In the genomic region with DNA sequence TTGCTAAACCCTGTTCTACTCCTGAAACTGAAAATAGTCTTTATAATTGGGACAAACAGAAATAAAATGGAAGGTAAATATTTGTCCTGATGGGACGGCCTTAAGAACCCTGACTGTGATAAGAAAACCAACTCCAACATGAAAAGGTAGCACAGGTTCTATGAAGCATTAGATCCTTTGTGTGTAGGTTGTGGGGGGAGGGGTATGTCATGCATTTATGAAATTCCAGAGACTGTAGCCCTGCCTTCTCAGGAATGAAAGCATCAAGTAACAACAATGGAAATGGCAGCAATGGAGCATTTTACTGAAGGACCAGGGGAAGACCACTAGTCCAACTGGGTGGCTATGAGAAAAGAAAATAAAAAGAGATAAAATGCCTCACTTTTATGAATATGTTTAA, we compare ENCODE assay signal across 24 cellular contexts. TPM values are rescaled to one million over a fixed set of nuclear protein-coding genes. Genes with fewer than 3 reads are reported as not detected.
"Had no signal": no experiment of that assay in that cellular context is flagged by ENCODE, and none has a peak within 500 bp of the region (broad histone marks: within the 10 kb centered on the region; RNA-seq: fewer than 3 reads in every experiment).

No MANE protein-coding gene starts in this region.

- H3K4me1 ChIP-seq: breast epithelium, colonic mucosa, vagina had no signal

- H3K36me3 ChIP-seq: breast epithelium, colonic mucosa, vagina had no signal

- DNase-seq: activated B cell treated with CpG ODN at 0.5 μM for 24 hours; activated CD4-positive, alpha-beta T cell treated with anti-CD3 and anti-CD28 coated beads for 36 hours; activated CD4-positive, alpha-beta T cell treated with anti-CD3 and anti-CD28 coated beads, Interleukin-2, amount 50 U/mL, for 4 hours; activated CD8-positive, alpha-beta memory T cell treated with anti-CD3 and anti-CD28 coated beads, Interleukin-2, amount 50 U/mL, for 48 hours; activated naive CD4-positive, alpha-beta T cell; activated T-cell treated with anti-CD3 and anti-CD28 coated beads, Interleukin-2, amount 50 U/mL, for 4 hours; colonic mucosa; dorsolateral prefrontal cortex; effector memory CD8-positive, alpha-beta T cell; glutamatergic neuron; hippocampal formation; left cardiac atrium; occipital lobe; stimulated activated CD4-positive, alpha-beta T cell treated with anti-CD3 and anti-CD28 coated beads, Interleukin-2, amount 100 ng/mL, for 48 hours; stimulated activated CD8-positive, alpha-beta memory T cell treated with anti-CD3 and anti-CD28 coated beads, Interleukin-4, amount 100 ng/mL, for 48 hours; stimulated activated naive B cell treated with anti-CD40 and anti-IgM and Interleukin-4, amounts not matched to agents 10 μg/mL and 1 μg/mL and 100 μg/mL, for 72 hours; T-helper 9 cell; trophoblast cell had no signal

- H3K4me3 ChIP-seq: breast epithelium, colonic mucosa, dorsolateral prefrontal cortex, vagina had no signal

- H3K27ac ChIP-seq: breast epithelium, colonic mucosa, dorsolateral prefrontal cortex, vagina had no signal

- ATAC-seq: activated CD4-positive, alpha-beta T cell treated with anti-CD3 and anti-CD28 coated beads for 36 hours; activated T-cell treated with anti-CD3 and anti-CD28 coated beads, Interleukin-2, amount 50 U/mL, for 4 hours; effector memory CD8-positive, alpha-beta T cell; esophagus mucosa; left cardiac atrium; stimulated activated naive B cell treated with anti-CD40 and anti-IgM and Interleukin-4, amounts not matched to agents 10 μg/mL and 1 μg/mL and 100 μg/mL, for 72 hours had no signal

- H3K27me3 ChIP-seq: breast epithelium, colonic mucosa, dorsolateral prefrontal cortex, vagina had no signal

- H3K9me3 ChIP-seq: breast epithelium, colonic mucosa, vagina had no signal

RNA-seq across cellular contexts. Expression of gene CXXC4, which starts 23.9 kb away (rescaled TPM):
- total RNA-seq: activated B cell treated with CpG ODN at 0.5 μM for 24 hours; activated CD4-positive, alpha-beta T cell treated with anti-CD3 and anti-CD28 coated beads for 36 hours; activated CD8-positive, alpha-beta memory T cell treated with anti-CD3 and anti-CD28 coated beads for 36 hours; activated T-helper 2 cell treated with anti-CD3 and anti-CD28 coated beads, Interferon-gamma antibody, Interleukin-2, Interleukin-4, amounts not matched to agents 10 μg/mL and 5 μg/mL and 100 μg/mL, durations not matched to agents 14 hours and 24 hours and 36 hours; endothelial cell of umbilical vein had no signal
- polyA plus RNA-seq: endothelial cell of umbilical vein had no signal
